In genomic region chr1:146369940-146370339, GRCh38 we compare ENCODE assay signal across 8 cellular contexts.
DNase-seq lines count a peak whose midpoint lies in the region; TF ChIP-seq lines count a peak whose summit lies in the region.
"Not testable (repeated sequence)": the region's sequence is repeated elsewhere in the genome, so short reads cannot be mapped to it uniquely, and the experiment has no call there.

No MANE protein-coding gene starts in this region.

- H2AFZ ChIP-seq in mesenchymal stem cell (ENCODE audit: low read depth, low read length) = peak overlapping the region; percentile 53

- peak in 1 of 2 donors; percentile 30 for TF ChIP-seq POLR2A in adrenal gland (IDR thresholded peaks at IDR 0.05)
- TF ChIP-seq POLR2A in spleen (IDR thresholded peaks at IDR 0.05) = not testable (repeated sequence)
- TF ChIP-seq POLR2A in transverse colon (IDR thresholded peaks at IDR 0.05) = peak; percentile 25

- H3K4me3 ChIP-seq in GM12864 (ENCODE audit: low read depth, low read length) = not testable (repeated sequence)
- peak overlapping the region in 1 of 4 donors; percentile 37 for H3K4me3 ChIP-seq in adrenal gland
- H3K4me3 ChIP-seq in fibroblast of pulmonary artery (replicated peaks; ENCODE audit: low read depth, low read length) = peak overlapping the region; percentile 43
- H3K4me3 ChIP-seq in mesenchymal stem cell (ENCODE audit: insufficient read depth in 1 of 2, low read depth in 1 of 2, low read length in 2 of 2) = peak overlapping the region; percentile 37 to 70
- H3K4me3 ChIP-seq in spleen = peak overlapping the region; percentile 6 to 67 (median 37)
- H3K4me3 ChIP-seq in transverse colon = peak overlapping the region in 3 of 4 donors; percentile 11 to 36 (median 29)

- H3K14ac ChIP-seq in mesenchymal stem cell (ENCODE audit: low read length in 2 of 2) = not testable (repeated sequence)

- H3K27ac ChIP-seq in adrenal gland (peak overlapping the region in 4 of 5 donors; percentile 32 to 71 (median 58)), spleen (peak overlapping the region; percentile 69 to 88 (median 78)), transverse colon (peak overlapping the region; percentile 51 to 80 (median 72))
- H3K27ac ChIP-seq in mesenchymal stem cell (ENCODE audit: low read length, poor library complexity, severe bottlenecking) = not testable (repeated sequence)

- not testable (repeated sequence) for H2BK5ac ChIP-seq in mesenchymal stem cell (ENCODE audit: low read depth, low read length, poor library complexity, severe bottlenecking)

- H3K27me3 ChIP-seq in adrenal gland; mesenchymal stem cell (ENCODE audit: control insufficient read depth in 1 of 2, insufficient read depth in 1 of 2, low read length in 2 of 2); spleen (replicated peaks in 1 of 7); transverse colon: not testable (repeated sequence)

- not testable (repeated sequence) for TF ChIP-seq EP300 in transverse colon (IDR thresholded peaks at IDR 0.05; ENCODE audit: low read depth)

- peak overlapping the region; percentile 63 for H3K4me2 ChIP-seq in mesenchymal stem cell (ENCODE audit: low read length, poor library complexity, severe bottlenecking)

- H2BK120ac ChIP-seq in mesenchymal stem cell (ENCODE audit: low read depth, low read length) = not testable (repeated sequence)

- H4K91ac ChIP-seq in mesenchymal stem cell (ENCODE audit: low read length) = not testable (repeated sequence)

- H3K18ac ChIP-seq in mesenchymal stem cell (ENCODE audit: low read depth in 1 of 2, low read length in 2 of 2) = not testable (repeated sequence)

- H2BK15ac ChIP-seq in mesenchymal stem cell (ENCODE audit: low read depth, poor library complexity, severe bottlenecking) = not testable (repeated sequence)

- H3K4me1 ChIP-seq in adrenal gland (replicated peaks in 1 of 2); mesenchymal stem cell (ENCODE audit: control insufficient read depth, insufficient read depth, low read depth, low read length); spleen; transverse colon: not testable (repeated sequence)

- not testable (repeated sequence) for H4K8ac ChIP-seq in mesenchymal stem cell (ENCODE audit: low read length)

- not testable (repeated sequence) for H2AK5ac ChIP-seq in mesenchymal stem cell (ENCODE audit: low read length, severe bottlenecking)

- intact Hi-C loops in adrenal gland (cut with DNase I); spleen (cut with DNase I; ENCODE audit: low total_unique reads); transverse colon (cut with DNase I; ENCODE audit: low total_unique reads): not testable (repeated sequence)

- H3K9me3 ChIP-seq in adrenal gland (replicated peaks in 1 of 3); mesenchymal stem cell (ENCODE audit: control insufficient read depth, low read length); spleen; transverse colon: not testable (repeated sequence)

- peak overlapping the region; percentile 64 for H3K9ac ChIP-seq in mesenchymal stem cell (ENCODE audit: low read length)

- in situ Hi-C loops in transverse colon (cut with MboI; ENCODE audit: low pct_ligation_motif_present in 1 of 4, low pct_unique_long_range_greater_than_20kb in 1 of 4, low sequenced_read_pairs in 3 of 4) = not testable (repeated sequence)

- 0 to 9% (median 1%) methylated on average over 8 to 20 of the region's 23 CpGs for WGBS in adrenal gland, 4 donors
- 1% methylated on average over 11 of the region's 23 CpGs for WGBS in mesenchymal stem cell
- WGBS in spleen, 5 donors = 0 to 2% (median 1%) methylated on average over 11 to 20 of the region's 23 CpGs
- 1% methylated on average over 16 of the region's 23 CpGs; no CpG with 5 or more reads in 1 of the 2 donors for WGBS in transverse colon (ENCODE audit: low coverage in 1 of 2), 2 donors

- H3K23ac ChIP-seq in mesenchymal stem cell (ENCODE audit: low read length in 2 of 2) = not testable (repeated sequence)

- H3K4ac ChIP-seq in mesenchymal stem cell (ENCODE audit: low read depth in 1 of 2, low read length in 2 of 2) = not testable (repeated sequence)

- H3K36me3 ChIP-seq in adrenal gland (replicated peaks in 1 of 2); mesenchymal stem cell (ENCODE audit: control insufficient read depth in 1 of 2, insufficient read depth in 2 of 2, low read depth in 1 of 2, low read length in 2 of 2); spleen; transverse colon: not testable (repeated sequence)

- H2BK12ac ChIP-seq in mesenchymal stem cell (ENCODE audit: low read length in 2 of 2) = not testable (repeated sequence)

- not testable (repeated sequence) for TF ChIP-seq CTCF in GM12864 (IDR thresholded peaks at IDR 0.05; ENCODE audit: low read depth, low read length, missing control alignments); adrenal gland (IDR thresholded peaks at IDR 0.05); fibroblast of pulmonary artery (IDR thresholded peaks at IDR 0.05; ENCODE audit: low read length, missing control alignments); spleen (IDR thresholded peaks at IDR 0.05 in 8 of 11, conservative IDR thresholded peaks at IDR 0.05 in 3 of 11)
- peak in 2 of 5 experiments; percentile 9 to 15 for TF ChIP-seq CTCF in transverse colon (IDR thresholded peaks at IDR 0.05)

- not testable (repeated sequence) for H3K79me1 ChIP-seq in mesenchymal stem cell (replicated peaks; ENCODE audit: low read length, poor library complexity, severe bottlenecking)

- peak; percentile 30 for DNase-seq in GM12864 (ENCODE audit: low read depth)
- DNase-seq in NCI-H345 (lab: John Stamatoyannopoulos, UW) = peak; percentile 84
- DNase-seq in activated CD4-positive, CD25-positive, alpha-beta regulatory T cell treated with anti-CD3 and anti-CD28 coated beads, Interleukin-2, amount 50 U/mL, for 16 hours (ENCODE audit: low read depth, low spot score) = peak; percentile 10
- peak; percentile 34 to 77 (median 55) for DNase-seq in adrenal gland
- DNase-seq in fibroblast of pulmonary artery (ENCODE audit: low read depth) = peak; percentile 52
- peak; percentile 35 for DNase-seq in mesenchymal stem cell
- peak; percentile 82 for DNase-seq in spleen
- DNase-seq in transverse colon = peak; percentile 48

Comparison
In these comparisons a context has a peak if more than half of its experiments do, and no peak if none do; other contexts are left out.
1. DNase-seq: peak in every context shown above with its lines; median percentile 84 in NCI-H345; 82 in spleen; 55 in adrenal gland; 52 in fibroblast of pulmonary artery; 48 in transverse colon; 35 in mesenchymal stem cell; 30 in GM12864; 10 in activated CD4-positive, CD25-positive, alpha-beta regulatory T cell treated with anti-CD3 and anti-CD28 coated beads, Interleukin-2, amount 50 U/mL, for 16 hours.